6 cellular contexts compared by ENCODE assay signal in genomic region chr11:37171451-37171850, GRCh38.
"Had no signal": no experiment of that assay in that cellular context is flagged by ENCODE, and none has a peak within 500 bp of the region (broad histone marks: within the 10 kb centered on the region; RNA-seq: fewer than 3 reads in every experiment).

No MANE protein-coding gene starts in this region.

- H3K4me3 ChIP-seq: GM23338 had no signal

- DNase-seq: H9, HCEC 1CT had no signal

- FAIRE-seq: H1, H54, HepG2 had no signal
